Comparison of ENCODE assay signal across 12 cellular contexts in the genomic region with DNA sequence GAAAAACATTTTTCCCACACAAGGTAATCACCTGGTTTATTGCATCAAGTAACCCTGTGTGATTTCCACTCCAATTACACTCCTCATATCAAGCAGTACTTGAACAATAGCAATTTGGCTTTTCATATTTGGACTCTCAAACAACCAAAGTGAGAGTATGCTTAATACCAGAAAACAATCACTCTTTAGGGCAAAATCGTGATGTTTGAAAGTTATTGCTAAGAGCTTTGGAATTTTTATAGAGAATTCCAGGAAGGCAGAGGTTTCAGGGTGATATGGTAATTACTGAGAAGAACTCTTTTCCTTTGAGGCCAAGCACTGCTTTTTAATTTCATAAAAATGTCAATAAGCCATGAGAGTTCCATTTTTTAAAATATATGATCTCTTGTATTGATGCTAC.
DNase-seq lines count a peak whose midpoint lies in the region; TF ChIP-seq lines count a peak whose summit lies in the region.
"Had no signal": no experiment of that assay in that cellular context is flagged by ENCODE, and none has a peak within 500 bp of the region (broad histone marks: within the 10 kb centered on the region; RNA-seq: fewer than 3 reads in every experiment).

No MANE protein-coding gene starts in this region.

- H3K4me2 ChIP-seq in smooth muscle cell, result peak overlapping the region; percentile 46
- H3K4me2 ChIP-seq: KMS-11 had no signal

- H3K27ac ChIP-seq in SK-N-MC (peak overlapping the region; percentile 60; the same call in 1 of the 2 replicates), smooth muscle cell (ENCODE audit: low read depth) (peak overlapping the region; percentile 10)
- H3K27ac ChIP-seq: C4-2B, KMS-11 had no signal

- DNase-seq in A172 (ENCODE audit: low spot score) (peak; percentile 49), HS-5 (ENCODE audit: low read depth) (peak; percentile 33), SK-N-MC (ENCODE audit: low read depth, low spot score) (peak; percentile 12), smooth muscle cell (lab: John Stamatoyannopoulos, UW; ENCODE audit: unreplicated experiment) (no peak), glutamatergic neuron (no peak), NCI-H524 (lab: John Stamatoyannopoulos, UW) (no peak), NCI-H2171 treated with DMSO at 0.1 percent for 48 hours (lab: John Stamatoyannopoulos, UW) (no peak)
- DNase-seq: BE2C; CD4-positive, alpha-beta memory T cell; DMS79 had no signal

- H4K20me1 ChIP-seq in smooth muscle cell (ENCODE audit: low read depth), result no peaks in the 10 kb centered on the region

- H3K27me3 Mint-ChIP-seq in glutamatergic neuron (ENCODE audit: unreplicated experiment), result no peaks in the 10 kb centered on the region
- H3K27me3 Mint-ChIP-seq: CD4-positive, alpha-beta memory T cell had no signal

- H3K9me3 ChIP-seq in SK-N-MC (ENCODE audit: low read depth, low read length) (no peaks in the 10 kb centered on the region), smooth muscle cell (replicated peaks; ENCODE audit: low read depth) (no peaks in the 10 kb centered on the region)
- H3K9me3 ChIP-seq: BE2C had no signal

- H3K4me1 Mint-ChIP-seq in glutamatergic neuron (ENCODE audit: low read depth, unreplicated experiment), result peaks cover 14% of the 10 kb centered on the region
- H3K4me1 Mint-ChIP-seq: CD4-positive, alpha-beta memory T cell had no signal

- H3K4me1 ChIP-seq in smooth muscle cell (ENCODE audit: low read depth), result peaks cover 9% of the 10 kb centered on the region
- H3K4me1 ChIP-seq: BE2C had no signal

- H3F3A ChIP-seq in smooth muscle cell (ENCODE audit: low read depth), result no peaks in the 10 kb centered on the region

- H3K9me3 Mint-ChIP-seq in glutamatergic neuron (ENCODE audit: unreplicated experiment), result no peaks in the 10 kb centered on the region

- H3K27me3 ChIP-seq in smooth muscle cell (ENCODE audit: low read depth), result no peaks in the 10 kb centered on the region
- H3K27me3 ChIP-seq: BE2C had no signal

- TF ChIP-seq CTCF in smooth muscle cell (IDR thresholded peaks at IDR 0.05; ENCODE audit: borderline replicate concordance, insufficient read depth, poor library complexity, severe bottlenecking), result no peak
- no peak for TF ChIP-seq CTCF in glutamatergic neuron (IDR thresholded peaks at IDR 0.05; ENCODE audit: partially characterized antibody, unreplicated experiment)

- no peaks in the 10 kb centered on the region for H3K36me3 ChIP-seq in SK-N-MC (ENCODE audit: insufficient read depth, low read length)
- no peaks in the 10 kb centered on the region for H3K36me3 ChIP-seq in smooth muscle cell (ENCODE audit: low read depth)
- H3K36me3 ChIP-seq: BE2C had no signal

- H3K27ac Mint-ChIP-seq in glutamatergic neuron (ENCODE audit: unreplicated experiment), result no peak overlapping the region
- H3K27ac Mint-ChIP-seq: CD4-positive, alpha-beta memory T cell had no signal

- peak overlapping the region; percentile 70 for H2AFZ ChIP-seq in smooth muscle cell (ENCODE audit: low read depth)

- WGBS in smooth muscle cell (ENCODE audit: low lambda C conversion rate), result 3% methylated on average over 1 of the region's 1 CpG

- no peaks in the 10 kb centered on the region for H3K79me2 ChIP-seq in smooth muscle cell (ENCODE audit: low read depth)

- H3K4me3 ChIP-seq in SK-N-MC, result peak overlapping the region; percentile 20; the same call in 1 of the 2 replicates
- no peak overlapping the region for H3K4me3 ChIP-seq in smooth muscle cell

- H3K36me3 Mint-ChIP-seq in glutamatergic neuron (ENCODE audit: unreplicated experiment), result no peaks in the 10 kb centered on the region
- H3K36me3 Mint-ChIP-seq: CD4-positive, alpha-beta memory T cell had no signal

- H3K4me3 Mint-ChIP-seq in glutamatergic neuron (ENCODE audit: unreplicated experiment), result no peak overlapping the region
- H3K4me3 Mint-ChIP-seq: CD4-positive, alpha-beta memory T cell had no signal

- H3K9ac ChIP-seq in SK-N-MC (ENCODE audit: insufficient read length), result peak overlapping the region; percentile 46
- no peak overlapping the region for H3K9ac ChIP-seq in smooth muscle cell (ENCODE audit: low read depth)
- H3K9ac ChIP-seq: KMS-11 had no signal

Comparison
In these comparisons a context has a peak if more than half of its experiments do, and no peak if none do; other contexts are left out.
1. DNase-seq: peak in A172 (single experiment), HS-5 (single experiment) and SK-N-MC (single experiment); none in smooth muscle cell (single experiment), glutamatergic neuron (single experiment), NCI-H524 (0 of 2) and NCI-H2171 treated with DMSO at 0.1 percent for 48 hours (single experiment).